In genomic region chr12:22124987-22125386, GRCh38 we compare ENCODE assay signal across 1 cellular context.
TF ChIP-seq lines count a peak whose summit lies in the region.

No MANE protein-coding gene starts in this region.

TF ChIP-seq in HEK293, 187 proteins besides CTCF, POLR2A, EP300 and RAD21 (continued from another document):
- TF ChIP-seq, protein P1, sequence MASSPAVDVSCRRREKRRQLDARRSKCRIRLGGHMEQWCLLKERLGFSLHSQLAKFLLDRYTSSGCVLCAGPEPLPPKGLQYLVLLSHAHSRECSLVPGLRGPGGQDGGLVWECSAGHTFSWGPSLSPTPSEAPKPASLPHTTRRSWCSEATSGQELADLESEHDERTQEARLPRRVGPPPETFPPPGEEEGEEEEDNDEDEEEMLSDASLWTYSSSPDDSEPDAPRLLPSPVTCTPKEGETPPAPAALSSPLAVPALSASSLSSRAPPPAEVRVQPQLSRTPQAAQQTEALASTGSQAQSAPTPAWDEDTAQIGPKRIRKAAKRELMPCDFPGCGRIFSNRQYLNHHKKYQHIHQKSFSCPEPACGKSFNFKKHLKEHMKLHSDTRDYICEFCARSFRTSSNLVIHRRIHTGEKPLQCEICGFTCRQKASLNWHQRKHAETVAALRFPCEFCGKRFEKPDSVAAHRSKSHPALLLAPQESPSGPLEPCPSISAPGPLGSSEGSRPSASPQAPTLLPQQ (tag by site-specific recombination; IDR thresholded peaks at IDR 0.05), result no peak
- TF ChIP-seq ZBTB11 (tag by site-specific recombination; conservative IDR thresholded peaks at IDR 0.05; ENCODE audit: low read depth) (no peak), ZNF423 (tag by site-specific recombination; IDR thresholded peaks at IDR 0.05) (no peak)
